Comparison of ENCODE assay signal across 20 cellular contexts in genomic region chr11:125331357-125331756, GRCh38.
"Had no signal": no experiment of that assay in that cellular context is flagged by ENCODE, and none has a peak within 500 bp of the region (broad histone marks: within the 10 kb centered on the region; RNA-seq: fewer than 3 reads in every experiment).

No MANE protein-coding gene starts in this region.

- DNase-seq: cerebellar nuclear complex; dermis blood vessel endothelial cell; effector CD4-positive, alpha-beta T cell; heart left ventricle; left lung; mesenchymal stem cell; naive thymus-derived CD4-positive, alpha-beta T cell; psoas muscle; retina; right lobe of liver; stimulated activated CD4-positive, alpha-beta T cell treated with anti-CD3 and anti-CD28 coated beads, Interleukin-15, amount 100 ng/mL, for 24 hours; stimulated activated CD4-positive, alpha-beta T cell treated with anti-CD3 and anti-CD28 coated beads, Interleukin-1b, Interleukin-23, amount 100 ng/mL, for 48 hours; stimulated activated CD4-positive, alpha-beta T cell treated with anti-CD3 and anti-CD28 coated beads, Interleukin-4, amount 100 ng/mL, for 24 hours; stimulated activated naive CD8-positive, alpha-beta T cell treated with anti-CD3 and anti-CD28 coated beads, Interleukin-15, amount 100 ng/mL, for 72 hours; transverse colon had no signal

- H3K9me3 Mint-ChIP-seq: naive thymus-derived CD4-positive, alpha-beta T cell; stimulated activated memory B cell treated with anti-CD40 and anti-IgM and Interleukin-4, amounts not matched to agents 10 μg/mL and 1 μg/mL and 100 μg/mL, for 72 hours; stimulated activated naive CD8-positive, alpha-beta T cell treated with anti-CD3 and anti-CD28 coated beads, Interleukin-15, amount 100 ng/mL, for 72 hours had no signal

- H3K36me3 Mint-ChIP-seq: naive thymus-derived CD4-positive, alpha-beta T cell; stimulated activated memory B cell treated with anti-CD40 and anti-IgM and Interleukin-4, amounts not matched to agents 10 μg/mL and 1 μg/mL and 100 μg/mL, for 72 hours had no signal

- ATAC-seq: esophagus mucosa; heart left ventricle; left lung; naive thymus-derived CD4-positive, alpha-beta T cell; psoas muscle; right lobe of liver; stimulated activated memory B cell treated with anti-CD40 and anti-IgM and Interleukin-4, amounts not matched to agents 10 μg/mL and 1 μg/mL and 100 μg/mL, for 72 hours; stimulated activated naive CD8-positive, alpha-beta T cell treated with anti-CD3 and anti-CD28 coated beads, Interleukin-15, amount 100 ng/mL, for 72 hours had no signal

- H3K4me3 ChIP-seq: heart left ventricle, left lung, lung, psoas muscle, right lobe of liver, thoracic aorta, transverse colon had no signal

- H3K27ac ChIP-seq: heart left ventricle, left lung, parathyroid adenoma, psoas muscle, right lobe of liver, thoracic aorta, transverse colon had no signal

- H3K36me3 ChIP-seq: heart left ventricle, left lung, right lobe of liver, thoracic aorta, transverse colon had no signal

- H3K9me3 ChIP-seq: heart left ventricle, left lung, psoas muscle, right lobe of liver, thoracic aorta, transverse colon had no signal

- H3K27ac Mint-ChIP-seq: naive thymus-derived CD4-positive, alpha-beta T cell; stimulated activated memory B cell treated with anti-CD40 and anti-IgM and Interleukin-4, amounts not matched to agents 10 μg/mL and 1 μg/mL and 100 μg/mL, for 72 hours; stimulated activated naive CD8-positive, alpha-beta T cell treated with anti-CD3 and anti-CD28 coated beads, Interleukin-15, amount 100 ng/mL, for 72 hours had no signal

- H3K4me1 Mint-ChIP-seq: stimulated activated memory B cell treated with anti-CD40 and anti-IgM and Interleukin-4, amounts not matched to agents 10 μg/mL and 1 μg/mL and 100 μg/mL, for 72 hours; stimulated activated naive CD8-positive, alpha-beta T cell treated with anti-CD3 and anti-CD28 coated beads, Interleukin-15, amount 100 ng/mL, for 72 hours had no signal

- H3K4me1 ChIP-seq: left lung, parathyroid adenoma, psoas muscle, right lobe of liver, transverse colon had no signal

- H3K27me3 ChIP-seq: heart left ventricle, right lobe of liver, transverse colon had no signal

- H3K4me3 Mint-ChIP-seq: naive thymus-derived CD4-positive, alpha-beta T cell; stimulated activated memory B cell treated with anti-CD40 and anti-IgM and Interleukin-4, amounts not matched to agents 10 μg/mL and 1 μg/mL and 100 μg/mL, for 72 hours; stimulated activated naive CD8-positive, alpha-beta T cell treated with anti-CD3 and anti-CD28 coated beads, Interleukin-15, amount 100 ng/mL, for 72 hours had no signal
